In genomic region chr19:52570005-52570861, GRCh38 we compare ENCODE assay signal across 8 cellular contexts. TPM values are rescaled to one million over a fixed set of nuclear protein-coding genes. Genes with fewer than 3 reads are reported as not detected.
A peak's percentile ranks its signal among the peaks of the same experiment; 100 is the strongest.
DNase-seq lines count a peak whose midpoint lies in the region; ATAC-seq and TF ChIP-seq lines count a peak whose summit lies in the region.

Gene ZNF701, plus strand, starts transcription at chr19:52570287. Its CDS starts 3,861 bp downstream, at chr19:52574148.

- H3K27ac ChIP-seq in epithelial cell of prostate: peak within 1 kb of the TSS; percentile 84

- peak; percentile 34 for TF ChIP-seq CTCF in mucosa of descending colon (IDR thresholded peaks at IDR 0.05)

- peaks cover 68% of the 10 kb centered on the region for H3K9me3 ChIP-seq in mucosa of descending colon

- H3K4me1 ChIP-seq in mucosa of descending colon (ENCODE audit: low read depth): peaks cover 5% of the 10 kb centered on the region

- ATAC-seq in HG03442 (IDR thresholded peaks at IDR 0.05; ENCODE audit: unreplicated experiment) (peak; percentile 92), mucosa of descending colon (peak; percentile 100)

- peak within 1 kb of the TSS; percentile 42 for H3K4me3 ChIP-seq in mucosa of descending colon

- TF ChIP-seq POLR2A in GM19099 (IDR thresholded peaks at IDR 0.05; ENCODE audit: extremely low read depth, insufficient read length, low read depth): peak; percentile 93

- DNase-seq in AG20443 (ENCODE audit: low spot score) (peak; percentile 95), NOMO-1 treated with DMSO at 0.1 percent for 48 hours (lab: John Stamatoyannopoulos, UW; ENCODE audit: unreplicated experiment) (peak; percentile 85), activated T-cell treated with anti-CD3 and anti-CD28 coated beads for 4 hours (peak; percentile 95), epithelial cell of prostate (ENCODE audit: low read depth, low spot score) (peak; percentile 44), mucosa of descending colon (peak; percentile 96 to 98 (median 98))
- peak; percentile 88 to 93 for DNase-seq in stimulated activated CD8-positive, alpha-beta memory T cell treated with anti-CD3 and anti-CD28 coated beads, Interleukin-4, amount 100 ng/mL, for 1 hour (ENCODE audit: low read depth in 2 of 2, low spot score in 1 of 2)

- H3K36me3 ChIP-seq in mucosa of descending colon (ENCODE audit: low read depth): peaks cover 9% of the 10 kb centered on the region

- intact Hi-C loops in mucosa of descending colon (cut with DNase I, micrococcal nuclease): no loop called here

RNA-seq across cellular contexts. Expression of gene ZNF701, which starts in this region (rescaled TPM):
- total RNA-seq in mucosa of descending colon: 10 to 100 TPM; 20.2 to 35.2 (median 27.2) TPM

Comparison
In these comparisons a context has a peak if more than half of its experiments do, and no peak if none do; other contexts are left out.
1. Peak in every context shown above with its lines: DNase-seq, ATAC-seq, H3K4me3 ChIP-seq and H3K27ac ChIP-seq.
2. DNase-seq: peak in every context shown above with its lines; median percentile 98 in mucosa of descending colon; 95 in AG20443; 95 in activated T-cell treated with anti-CD3 and anti-CD28 coated beads for 4 hours; 90 in stimulated activated CD8-positive, alpha-beta memory T cell treated with anti-CD3 and anti-CD28 coated beads, Interleukin-4, amount 100 ng/mL, for 1 hour; 85 in NOMO-1 treated with DMSO at 0.1 percent for 48 hours; 44 in epithelial cell of prostate.